Comparison of ENCODE assay signal across 8 cellular contexts in genomic region chr6:26436018-26436417, GRCh38.
"Had no signal": no experiment of that assay in that cellular context is flagged by ENCODE, and none has a peak within 500 bp of the region (broad histone marks: within the 10 kb centered on the region; RNA-seq: fewer than 3 reads in every experiment).

No MANE protein-coding gene starts in this region.

- H3K4me3 ChIP-seq: GM12878 had no signal

- DNase-seq: GDM1, GF-D8 had no signal

- ATAC-seq: GM12878 had no signal

- FAIRE-seq: G401.6, GM12878, GM12891, GM12892, GM18507, GM19239 had no signal
